Comparison of ENCODE assay signal across 15 cellular contexts in genomic region chr1:47558601-47559593, GRCh38.
DNase-seq lines count a peak whose midpoint lies in the region; ATAC-seq, FAIRE-seq and TF ChIP-seq lines count a peak whose summit lies in the region.
"Had no signal": no experiment of that assay in that cellular context is flagged by ENCODE, and none has a peak within 500 bp of the region (broad histone marks: within the 10 kb centered on the region; RNA-seq: fewer than 3 reads in every experiment).

No MANE protein-coding gene starts in this region.

- H3K9me3 ChIP-seq in body of pancreas = no peaks in the 10 kb centered on the region
- no peaks in the 10 kb centered on the region for H3K9me3 ChIP-seq in uterus
- H3K9me3 ChIP-seq: right atrium auricular region had no signal

- WGBS in body of pancreas, 2 donors = 16 to 19% methylated on average over 18 of the region's 18 CpGs

- peak in 2 of 3 donors; percentile 70 to 76 for TF ChIP-seq POLR2A in body of pancreas (IDR thresholded peaks at IDR 0.05)
- no peak for TF ChIP-seq POLR2A in uterus (IDR thresholded peaks at IDR 0.05)

- ATAC-seq in body of pancreas (peak; percentile 87), HG02763 (IDR thresholded peaks at IDR 0.05; ENCODE audit: unreplicated experiment) (no peak)
- ATAC-seq: activated naive CD8-positive, alpha-beta T cell treated with anti-CD3 and anti-CD28 coated beads, Interleukin-2, amount 50 U/mL, for 24 hours; Panc1 had no signal

- no peak for TF ChIP-seq CTCF in body of pancreas (IDR thresholded peaks at IDR 0.05)
- TF ChIP-seq CTCF in uterus (IDR thresholded peaks at IDR 0.05) = no peak

- no peak overlapping the region for H3K4me3 ChIP-seq in body of pancreas
- H3K4me3 ChIP-seq in uterus = no peak overlapping the region
- H3K4me3 ChIP-seq: right atrium auricular region had no signal

- H3K4me1 ChIP-seq in body of pancreas (peaks cover 24% of the 10 kb centered on the region), uterus (no peaks in the 10 kb centered on the region)
- H3K4me1 ChIP-seq: right atrium auricular region had no signal

- H3K27ac ChIP-seq in body of pancreas = peak overlapping the region; percentile 63 to 79 (median 67)
- H3K27ac ChIP-seq in uterus = no peak overlapping the region
- H3K27ac ChIP-seq: right atrium auricular region had no signal

- H3K36me3 ChIP-seq in body of pancreas (replicated peaks in 1 of 2; ENCODE audit: insufficient read depth in 1 of 2, low read depth in 2 of 2) (no peaks in the 10 kb centered on the region), uterus (no peaks in the 10 kb centered on the region)
- H3K36me3 ChIP-seq: right atrium auricular region had no signal

- intact Hi-C loops in body of pancreas (cut with DNase I) (no loop called here), uterus (cut with DNase I; ENCODE audit: low total_unique reads) (no loop called here)

- H3K27me3 ChIP-seq in body of pancreas (no peaks in the 10 kb centered on the region), uterus (no peaks in the 10 kb centered on the region)

- DNase-seq in COLO668 (lab: John Stamatoyannopoulos, UW; ENCODE audit: unreplicated experiment) (peak; percentile 83), NCI-H1092 (lab: John Stamatoyannopoulos, UW) (peak; percentile 38), body of pancreas (peak; percentile 66 to 79 (median 71)), mucosa of gallbladder (ENCODE audit: low spot score) (peak; percentile 77), uterus (no peak), HTR-8/SVneo (ENCODE audit: insufficient read length, low spot score) (no peak), NCI-H226 (no peak)
- DNase-seq: activated naive CD8-positive, alpha-beta T cell treated with anti-CD3 and anti-CD28 coated beads, Interleukin-2, amount 50 U/mL, for 24 hours; glutamatergic neuron; NCI-H1436 treated with DMSO at 0.1 percent for 48 hours had no signal

- FAIRE-seq in HTR-8/SVneo (lab: Jason Lieb, UNC) = no peak
- FAIRE-seq: G401.6, TTC549 had no signal

Comparison
In these comparisons a context has a peak if more than half of its experiments do, and no peak if none do; other contexts are left out.
1. DNase-seq: peak in COLO668 (single experiment), NCI-H1092 (single experiment), body of pancreas (4 of 4) and mucosa of gallbladder (single experiment); none in uterus (0 of 2), HTR-8/SVneo (single experiment) and NCI-H226 (single experiment).
2. H3K27ac ChIP-seq: peak in body of pancreas (4 of 4); none in uterus (0 of 2).
3. POLR2A ChIP-seq: peak in body of pancreas (2 of 3); none in uterus (0 of 2).